In genomic region chr6:137217801-137218472, GRCh38 we compare ENCODE assay signal across 8 cellular contexts. TPM values are rescaled to one million over a fixed set of nuclear protein-coding genes. Genes with fewer than 3 reads are reported as not detected.
DNase-seq lines count a peak whose midpoint lies in the region; ATAC-seq and TF ChIP-seq lines count a peak whose summit lies in the region.

No MANE protein-coding gene starts in this region.

- H4K8ac ChIP-seq in neuronal stem cell (ENCODE audit: low read depth, low read length) = no peak overlapping the region

- H3K23ac ChIP-seq in neuronal stem cell (ENCODE audit: low read depth, low read length, poor library complexity) = no peak overlapping the region

- no peaks in the 10 kb centered on the region for H3K36me3 ChIP-seq in CD4-positive, alpha-beta memory T cell (ENCODE audit: insufficient read depth, low read length)
- H3K36me3 ChIP-seq in neuronal stem cell (replicated peaks in 1 of 2; ENCODE audit: control insufficient read depth in 2 of 2, insufficient read depth in 2 of 2, low read length in 2 of 2) = peaks cover 0 to 2% of the 10 kb centered on the region in 2 donors

- H3K4me1 ChIP-seq in CD4-positive, alpha-beta memory T cell (ENCODE audit: insufficient read depth, low read length) = peaks cover 61% of the 10 kb centered on the region
- H3K4me1 ChIP-seq in neuronal stem cell (ENCODE audit: control insufficient read depth in 2 of 2, insufficient read depth in 1 of 2, low read depth in 1 of 2, low read length in 2 of 2) = peaks cover 4 to 6% of the 10 kb centered on the region in 2 donors

- peak overlapping the region; percentile 86 to 87 for H3K4me3 ChIP-seq in CD4-positive, alpha-beta memory T cell (ENCODE audit: low read length in 2 of 2)
- H3K4me3 ChIP-seq in foreskin fibroblast (ENCODE audit: low read depth in 1 of 2, low read length in 2 of 2) = peak overlapping the region; percentile 73 to 94
- peak overlapping the region; percentile 90 to 100 for H3K4me3 ChIP-seq in neuronal stem cell (ENCODE audit: low read length in 2 of 2)

- no peak overlapping the region for H4K91ac ChIP-seq in neuronal stem cell (ENCODE audit: low read depth, low read length, poor library complexity)

- no peak overlapping the region for H2BK120ac ChIP-seq in neuronal stem cell (ENCODE audit: low read depth, low read length)

- no peak overlapping the region for H2AFZ ChIP-seq in neuronal stem cell (ENCODE audit: low read length)

- no peaks in the 10 kb centered on the region for H3K27me3 ChIP-seq in CD4-positive, alpha-beta memory T cell (ENCODE audit: insufficient read depth, low read length)
- no peaks in the 10 kb centered on the region for H3K27me3 ChIP-seq in neuronal stem cell (ENCODE audit: control insufficient read depth in 3 of 3, insufficient read depth in 3 of 3, low read depth in 1 of 3, low read length in 3 of 3)

- TF ChIP-seq CTCF in VCaP (conservative IDR thresholded peaks at IDR 0.05) (no peak), foreskin fibroblast (IDR thresholded peaks at IDR 0.05; ENCODE audit: low read depth, low read length) (no peak)

- peak overlapping the region; percentile 93 to 100 (median 97) for H3K4me3 Mint-ChIP-seq in CD4-positive, alpha-beta memory T cell

- no peak overlapping the region for H2BK15ac ChIP-seq in neuronal stem cell (ENCODE audit: low read length)

- no peak for DNase-seq in CD4-positive, alpha-beta memory T cell
- peak; percentile 70 for DNase-seq in HT-29 (ENCODE audit: low spot score)
- DNase-seq in foreskin fibroblast = peak; percentile 24 to 58
- no peak for DNase-seq in neuronal stem cell (ENCODE audit: low spot score)
- DNase-seq in SW 1271 (lab: John Stamatoyannopoulos, UW) = no peak
- no peak for DNase-seq in NCI-H226

- WGBS in neuronal stem cell (ENCODE audit: extremely low coverage in 2 of 2, insufficient read length in 2 of 2, insufficient replicate concordance in 1 of 2), 2 donors = 100% methylated on average over 2 of the region's 12 CpGs; no CpG with 5 or more reads in 1 of the 2 donors

- intact Hi-C loops in CD4-positive, alpha-beta memory T cell (cut with micrococcal nuclease) = loop anchor here (2.0 to 5.0 kb wide), 2 partner anchors 61 to 97 kb away; no protein-coding TSS in a partner anchor

- H3K27ac ChIP-seq in CD4-positive, alpha-beta memory T cell (ENCODE audit: low read depth, low read length) = peak overlapping the region; percentile 96
- H3K27ac ChIP-seq in VCaP = peak overlapping the region; percentile 98
- no peak overlapping the region for H3K27ac ChIP-seq in neuronal stem cell (replicated peaks; ENCODE audit: low read length)

- peaks cover 9% of the 10 kb centered on the region for H3K79me1 ChIP-seq in neuronal stem cell (ENCODE audit: low read depth, low read length)

- H3K4ac ChIP-seq in neuronal stem cell (ENCODE audit: low read length) = no peak overlapping the region

- no peak overlapping the region for H3K18ac ChIP-seq in neuronal stem cell (ENCODE audit: low read length)

- peak overlapping the region; percentile 97 for H3K9ac ChIP-seq in neuronal stem cell (ENCODE audit: low read depth, low read length, poor library complexity)

- peak overlapping the region; percentile 93 to 100 (median 98) for H3K27ac Mint-ChIP-seq in CD4-positive, alpha-beta memory T cell

- H3K36me3 Mint-ChIP-seq in CD4-positive, alpha-beta memory T cell = peaks cover 5 to 16% of the 10 kb centered on the region in 2 donors

- H2AK5ac ChIP-seq in neuronal stem cell (ENCODE audit: low read depth, low read length) = no peak overlapping the region

- H3K4me1 Mint-ChIP-seq in CD4-positive, alpha-beta memory T cell = peaks cover 48 to 77% (median 58%) of the 10 kb centered on the region in 4 donors

- H3K4me2 ChIP-seq in neuronal stem cell (ENCODE audit: insufficient read depth, low read length, poor library complexity, severe bottlenecking) = peak overlapping the region; percentile 59

- peaks cover 0 to 1% of the 10 kb centered on the region in 2 donors for H3K27me3 Mint-ChIP-seq in CD4-positive, alpha-beta memory T cell

- POLR2A ChIA-PET in CD4-positive, alpha-beta memory T cell (lab: Charles Lee; ENCODE audit: partially characterized antibody) = interaction anchor here (0.8 to 2.8 kb wide), 4 partner anchors 14 to 113 kb away, joined by 3 to 16 read pairs (median 3); no protein-coding TSS in a partner anchor

- no peak overlapping the region for H2BK12ac ChIP-seq in neuronal stem cell (ENCODE audit: low read length)

- no peak overlapping the region for H3K14ac ChIP-seq in neuronal stem cell (ENCODE audit: low read length)

- H3K9me3 Mint-ChIP-seq in CD4-positive, alpha-beta memory T cell = no peaks in the 10 kb centered on the region

- H2BK5ac ChIP-seq in neuronal stem cell (ENCODE audit: low read length) = no peak overlapping the region

- CTCF ChIA-PET in CD4-positive, alpha-beta memory T cell (lab: Charles Lee; ENCODE audit: partially characterized antibody) = interaction anchor here (1.7 kb wide), 1 partner anchor 124 kb away, joined by 7 read pairs; no protein-coding TSS in a partner anchor

- no peak for ATAC-seq in HG03442 (IDR thresholded peaks at IDR 0.05; ENCODE audit: unreplicated experiment)

- no peaks in the 10 kb centered on the region for H3K9me3 ChIP-seq in CD4-positive, alpha-beta memory T cell (ENCODE audit: control insufficient read depth in 1 of 2, low read length in 2 of 2)
- H3K9me3 ChIP-seq in neuronal stem cell (replicated peaks in 1 of 2; ENCODE audit: control insufficient read depth in 2 of 2, insufficient read depth in 1 of 2, low read depth in 1 of 2, low read length in 2 of 2) = peaks cover 0 to 3% of the 10 kb centered on the region in 2 donors

RNA-seq across cellular contexts. Expression of gene IFNGR1, which starts 1.2 kb away (rescaled TPM):
- 10 to 100 TPM; 38.3 to 38.8 TPM for total RNA-seq in CD4-positive, alpha-beta memory T cell
- polyA plus RNA-seq in CD4-positive, alpha-beta memory T cell = 10 to 100 TPM; 41.0 to 57.9 TPM
- 33.4 and 34.9 TPM in 2 replicates for total RNA-seq in HT-29 (2014; rRNA removed; shearing (Covaris generic))
- 18.1 TPM for polyA plus RNA-seq in neuronal stem cell (2013, experiment 1 of 2)
- polyA plus RNA-seq in neuronal stem cell (2013, experiment 2 of 2) = 17.8 TPM

RNA-seq across cellular contexts. Expression of gene IL22RA2, which starts 44.5 kb away (rescaled TPM):
- total RNA-seq in CD4-positive, alpha-beta memory T cell = not detected
- not detected for polyA plus RNA-seq in CD4-positive, alpha-beta memory T cell
- total RNA-seq in HT-29 (2014; rRNA removed; shearing (Covaris generic)) = not detected in 2 replicates
- not detected for polyA plus RNA-seq in neuronal stem cell (2013, experiment 1 of 2)
- not detected for polyA plus RNA-seq in neuronal stem cell (2013, experiment 2 of 2)

Comparison
In these comparisons a context has a peak if more than half of its experiments do, and no peak if none do; other contexts are left out.
1. DNase-seq: peak in HT-29 (single experiment) and foreskin fibroblast (2 of 2); none in CD4-positive, alpha-beta memory T cell (0 of 5), neuronal stem cell (single experiment), SW 1271 (0 of 2) and NCI-H226 (single experiment).
2. Peak in every context shown above with its lines, with median percentiles within 50 percentile points of each other: H3K4me3 ChIP-seq.